1 cellular context compared by ENCODE assay signal in genomic region chr10:7409045-7409731, GRCh38.
TF ChIP-seq lines count a peak whose summit lies in the region.

No MANE protein-coding gene starts in this region.

TF ChIP-seq in IMR-90, 13 proteins besides CTCF, POLR2A, EP300 and RAD21:
- TF ChIP-seq USF2 (IDR thresholded peaks at IDR 0.05; ENCODE audit: low read depth, low read length) = no peak
- TF ChIP-seq MXI1 (IDR thresholded peaks at IDR 0.05; ENCODE audit: borderline replicate concordance, low read depth, low read length) = no peak
- TF ChIP-seq RCOR1 (IDR thresholded peaks at IDR 0.05; ENCODE audit: insufficient replicate concordance, low read length) = no peak
- no peak for TF ChIP-seq RFX5 (IDR thresholded peaks at IDR 0.05; ENCODE audit: low read depth, low read length)
- TF ChIP-seq MAZ (IDR thresholded peaks at IDR 0.05; ENCODE audit: borderline replicate concordance, low read depth, low read length) = no peak
